ENCODE assay signal across 19 cellular contexts in the genomic region with DNA sequence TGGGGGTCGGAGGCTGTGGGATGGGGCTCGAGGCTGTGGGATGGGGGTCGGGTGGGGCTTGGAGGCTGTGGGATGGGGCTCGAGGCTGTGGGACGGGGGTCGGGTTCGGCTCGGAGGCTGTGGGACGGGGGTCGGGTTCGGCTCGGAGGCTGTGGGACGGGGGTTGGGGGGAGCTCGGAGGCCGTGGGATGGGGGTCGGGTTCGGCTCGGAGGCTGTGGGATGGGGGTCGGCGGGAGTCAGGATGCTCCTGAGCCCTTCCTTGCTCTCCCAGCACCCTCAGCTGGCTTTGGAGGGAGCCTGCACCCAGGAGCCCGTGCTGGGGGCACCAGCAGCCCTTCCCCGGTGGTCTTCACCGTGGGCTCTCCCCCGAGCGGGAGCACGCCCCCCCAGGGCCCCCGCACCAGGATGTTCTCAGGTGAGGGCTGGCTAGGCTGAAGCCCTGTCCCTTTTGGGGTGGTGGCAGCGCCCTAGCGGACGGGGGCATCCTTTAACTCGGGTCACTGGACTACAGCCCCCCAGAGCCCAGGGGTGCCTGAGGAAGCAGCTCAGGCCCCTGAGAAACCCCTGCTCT. TPM values are rescaled to one million over a fixed set of nuclear protein-coding genes. Genes with fewer than 3 reads are reported as not detected.
DNase-seq lines count a peak whose midpoint lies in the region; ATAC-seq, FAIRE-seq and TF ChIP-seq lines count a peak whose summit lies in the region.
"Had no signal": no experiment of that assay in that cellular context is flagged by ENCODE, and none has a peak within 500 bp of the region (broad histone marks: within the 10 kb centered on the region; RNA-seq: fewer than 3 reads in every experiment).

No MANE protein-coding gene starts in this region.

- no peak for TF ChIP-seq CTCF in H1 (IDR thresholded peaks at IDR 0.05; ENCODE audit: control extremely low read depth in 1 of 3, insufficient read depth in 1 of 3, low read depth in 1 of 3, low read length in 3 of 3)
- no peak for TF ChIP-seq CTCF in mesothelial cell of epicardium (IDR thresholded peaks at IDR 0.05; ENCODE audit: unreplicated experiment)

- H2BK5ac ChIP-seq in H1 (ENCODE audit: low read depth, low read length), result no peak overlapping the region

- no peak overlapping the region for H3K4me3 Mint-ChIP-seq in mesothelial cell of epicardium

- no peak for ATAC-seq in GM18502 (IDR thresholded peaks at IDR 0.05; ENCODE audit: poor library complexity, unreplicated experiment)

- FAIRE-seq in H1 (lab: Jason Lieb, UNC), result no peak

- no peak overlapping the region for H3K27ac Mint-ChIP-seq in mesothelial cell of epicardium

- H4K20me1 ChIP-seq in H1 (replicated peaks in 1 of 2; ENCODE audit: control insufficient read depth in 1 of 2, insufficient read depth in 2 of 2, low read length in 2 of 2) (peaks cover 0 to 10% of the 10 kb centered on the region in 2 experiments), Karpas-422 (ENCODE audit: insufficient read depth, low read depth, low read length) (peaks cover 42% of the 10 kb centered on the region; the same call in 1 of the 2 replicates)

- TF ChIP-seq EP300 in H1 (IDR thresholded peaks at IDR 0.05; ENCODE audit: borderline replicate concordance in 1 of 2, low read depth in 2 of 2, low read length in 2 of 2), result no peak

- H3K79me2 ChIP-seq in H1 (ENCODE audit: control insufficient read depth in 1 of 2, insufficient read depth in 2 of 2, low read length in 2 of 2) (no peaks in the 10 kb centered on the region), Karpas-422 (ENCODE audit: low read length) (no peaks in the 10 kb centered on the region)

- no peaks in the 10 kb centered on the region for H3K4me1 Mint-ChIP-seq in mesothelial cell of epicardium

- no peaks in the 10 kb centered on the region for H3K9me3 Mint-ChIP-seq in mesothelial cell of epicardium

- H3K4me2 ChIP-seq in H1 (ENCODE audit: insufficient read depth in 1 of 2, low read depth in 2 of 2, low read length in 2 of 2), result no peak overlapping the region
- no peak overlapping the region for H3K4me2 ChIP-seq in Karpas-422 (ENCODE audit: low read depth, low read length, poor library complexity, severe bottlenecking)
- H3K4me2 ChIP-seq: BLaER1 treated with 17β-estradiol and CSF1 and Interleukin-3, amounts not matched to agents 10 nM and 100 nM had no signal

- no peak overlapping the region for H3K14ac ChIP-seq in H1 (ENCODE audit: insufficient read length)

- H3K4ac ChIP-seq in H1 (replicated peaks; ENCODE audit: insufficient read length, low read depth, low read length), result no peak overlapping the region

- H4K5ac ChIP-seq in H1 (ENCODE audit: insufficient read length, low read depth, low read length), result no peak overlapping the region

- no peak overlapping the region for H3K4me3 ChIP-seq in H1 (ENCODE audit: extremely low read depth in 1 of 4, insufficient read depth in 2 of 4, low read depth in 3 of 4, low read length in 4 of 4)
- H3K4me3 ChIP-seq in Karpas-422 (ENCODE audit: low read length), result no peak overlapping the region
- H3K4me3 ChIP-seq: BLaER1 treated with 17β-estradiol and CSF1 and Interleukin-3, amounts not matched to agents 10 nM and 100 nM had no signal

- no peak overlapping the region for H3K27ac ChIP-seq in H1 (ENCODE audit: low read depth, low read length)
- no peak overlapping the region for H3K27ac ChIP-seq in Karpas-422 (ENCODE audit: low read length)
- H3K27ac ChIP-seq: 22Rv1; BLaER1 treated with 17β-estradiol and CSF1 and Interleukin-3, amounts not matched to agents 10 nM and 100 nM; RWPE1 had no signal

- no peak for TF ChIP-seq POLR2A in H1 (IDR thresholded peaks at IDR 0.05; ENCODE audit: control extremely low read depth in 1 of 2, low read depth in 2 of 2, low read length in 2 of 2)

- no peak for TF ChIP-seq RAD21 in H1 (IDR thresholded peaks at IDR 0.05 in 1 of 2, conservative IDR thresholded peaks at IDR 0.05 in 1 of 2; ENCODE audit: low read depth in 2 of 2, low read length in 2 of 2)

- no peak overlapping the region for H3K18ac ChIP-seq in H1 (ENCODE audit: extremely low read depth, low read length)

- no peaks in the 10 kb centered on the region for H3K79me1 ChIP-seq in H1 (ENCODE audit: low read depth, low read length)

- H3K27me3 ChIP-seq in H1 (replicated peaks in 1 of 4; ENCODE audit: control insufficient read depth in 3 of 4, extremely low read depth in 1 of 4, insufficient read depth in 3 of 4, low read length in 3 of 4) (no peaks in the 10 kb centered on the region), Karpas-422 (ENCODE audit: low read length) (no peaks in the 10 kb centered on the region)
- H3K27me3 ChIP-seq: BLaER1 treated with 17β-estradiol and CSF1 and Interleukin-3, amounts not matched to agents 10 nM and 100 nM had no signal

- no peaks in the 10 kb centered on the region for H3K9me2 ChIP-seq in Karpas-422 (replicated peaks; ENCODE audit: insufficient read depth, low read length)

- no peak overlapping the region for H2AFZ ChIP-seq in H1 (ENCODE audit: low read length)
- H2AFZ ChIP-seq in Karpas-422 (ENCODE audit: low read length), result no peak overlapping the region

- H3K9ac ChIP-seq in H1 (replicated peaks in 1 of 4; ENCODE audit: extremely low read depth in 1 of 4, low read depth in 3 of 4, low read length in 3 of 4), result no peak overlapping the region
- H3K9ac ChIP-seq in Karpas-422 (ENCODE audit: low read length), result no peak overlapping the region
- H3K9ac ChIP-seq: BLaER1 treated with 17β-estradiol and CSF1 and Interleukin-3, amounts not matched to agents 10 nM and 100 nM had no signal

- H3K4me1 ChIP-seq in H1 (replicated peaks in 1 of 4; ENCODE audit: control insufficient read depth in 3 of 4, insufficient read depth in 4 of 4, low read length in 3 of 4) (no peaks in the 10 kb centered on the region), Karpas-422 (ENCODE audit: low read length) (no peaks in the 10 kb centered on the region)

- no peak overlapping the region for H2AK5ac ChIP-seq in H1 (ENCODE audit: low read depth, low read length)

- H4K8ac ChIP-seq in H1 (ENCODE audit: extremely low read depth, insufficient read depth, low read length), result peak overlapping the region; percentile 35; the same call in 1 of the 2 replicates

- H2BK15ac ChIP-seq in H1 (ENCODE audit: low read length), result no peak overlapping the region

- H3K27me3 Mint-ChIP-seq in mesothelial cell of epicardium (ENCODE audit: low read depth), result no peaks in the 10 kb centered on the region

- H2BK120ac ChIP-seq in H1 (replicated peaks; ENCODE audit: low read depth, low read length), result no peak overlapping the region

- H2BK12ac ChIP-seq in H1 (ENCODE audit: low read depth, low read length), result no peak overlapping the region

- CTCF ChIA-PET in H1 (lab: Charles Lee; ENCODE audit: partially characterized antibody), result interaction anchor here (1.6 kb wide), 1 partner anchor 10 kb away, joined by 6 read pairs; no protein-coding TSS in a partner anchor

- 87% methylated on average over 6 of the region's 31 CpGs; no CpG with 5 or more reads in 1 of the 2 experiments for WGBS in H1 (ENCODE audit: extremely low coverage in 1 of 2, insufficient coverage in 1 of 2, insufficient read length in 1 of 2, insufficient replicate concordance in 2 of 2, low coverage in 1 of 2, low lambda C conversion rate in 2 of 2, missing lambda C conversion rate in 1 of 2), 2 experiments

- no peak overlapping the region for H2BK20ac ChIP-seq in H1 (ENCODE audit: low read length)

- peaks cover 4% of the 10 kb centered on the region; the same call in 1 of the 2 replicates for H3K23me2 ChIP-seq in H1 (ENCODE audit: low read depth, low read length)

- H3K36me3 ChIP-seq in H1 (ENCODE audit: control insufficient read depth in 2 of 4, insufficient read depth in 4 of 4, low read length in 3 of 4) (peaks cover 9 to 57% (median 30%) of the 10 kb centered on the region in 4 experiments), Karpas-422 (ENCODE audit: insufficient read depth, low read length) (no peaks in the 10 kb centered on the region)

- POLR2A ChIA-PET in H1 (lab: Charles Lee; ENCODE audit: partially characterized antibody), result interaction anchor here (0.9 to 4.8 kb wide), 4 partner anchors 11 to 33 kb away, joined by 3 to 33 read pairs (median 4); a partner anchor contains a TSS

- H3K56ac ChIP-seq in H1 (replicated peaks; ENCODE audit: insufficient read length, low read depth, low read length), result no peak overlapping the region

- peak; percentile 27 for DNase-seq in activated CD4-positive, alpha-beta T cell treated with anti-CD3 and anti-CD28 coated beads, Interleukin-2, amount 50 U/mL, for 1 hour
- no peak for DNase-seq in activated CD4-positive, alpha-beta T cell treated with anti-CD3 and anti-CD28 coated beads for 48 hours
- peak; percentile 51 for DNase-seq in GM19238 (ENCODE audit: insufficient read length, low spot score)
- DNase-seq in H1 (ENCODE audit: low read depth in 1 of 2, low spot score in 2 of 2), result no peak
- DNase-seq in mesothelial cell of epicardium (ENCODE audit: low spot score in 2 of 2, unreplicated experiment in 2 of 2), result peak; percentile 59 to 71
- no peak for DNase-seq in Ammon's horn (ENCODE audit: low spot score)
- no peak for DNase-seq in Karpas-422
- DNase-seq: DMS 273 treated with DMSO at 0.1 percent for 48 hours; IMR-90; NCI-H1417 treated with DMSO at 0.1 percent for 48 hours; NCI-H2029 treated with DMSO at 0.1 percent for 48 hours; NCI-H2227 treated with DMSO at 0.1 percent for 48 hours; NCI-H526; NK-92 treated with Interleukin-12 subunit alpha and Interleukin-12 subunit beta, amount 100 ng/mL, for 24 hours; OCI-M1 had no signal

- H4K91ac ChIP-seq in H1 (replicated peaks; ENCODE audit: insufficient read length, low read length), result no peak overlapping the region

- H3K9me3 ChIP-seq in H1 (ENCODE audit: insufficient read depth in 2 of 2, low read depth in 1 of 2, low read length in 1 of 2) (no peaks in the 10 kb centered on the region), Karpas-422 (ENCODE audit: low read length) (no peaks in the 10 kb centered on the region)
- H3K9me3 ChIP-seq: BLaER1 treated with 17β-estradiol and CSF1 and Interleukin-3, amounts not matched to agents 10 nM and 100 nM had no signal

- H3K23ac ChIP-seq in H1 (ENCODE audit: insufficient read length), result no peak overlapping the region

- peaks cover 3% of the 10 kb centered on the region for H3K36me3 Mint-ChIP-seq in mesothelial cell of epicardium

RNA-seq across cellular contexts. Expression of a gene that starts 11.9 kb away (rescaled TPM):
- total RNA-seq in H1 (2021; fragmentation: NEBNext Ultra II Directional; extraction: Animal tissue kit (Norgen Biotek cat#: 25700)), result 81.2 and 82.5 TPM in 2 replicates
- 48.1 and 65.7 TPM in 2 replicates for polyA plus RNA-seq in H1 (2011; rRNA removed)
- 74.1 TPM for polyA plus RNA-seq in H1 (2011; cell fraction: cytosol; rRNA removed)
- 85.2 TPM for polyA plus RNA-seq in H1 (2011; cell fraction: nucleus; rRNA removed)
- 57.7 to 80.3 TPM (median 73.5 TPM) in 4 replicates for polyA plus RNA-seq in H1 (2012, experiment 1 of 2)
- polyA plus RNA-seq in H1 (2012, experiment 2 of 2), result 51.6 TPM
- 42.1 TPM for polyA plus RNA-seq in H1 (2013, experiment 1 of 2)
- polyA plus RNA-seq in H1 (2013, experiment 2 of 2), result 42.7 TPM
- 28.4 and 37.6 TPM in 2 replicates for polyA minus RNA-seq in H1 (2011; rRNA and poly(A)+ RNA removed)
- polyA minus RNA-seq in H1 (2011; cell fraction: cytosol; rRNA and poly(A)+ RNA removed), result 50.9 TPM
- polyA minus RNA-seq in H1 (2011; cell fraction: nucleus; rRNA and poly(A)+ RNA removed), result 40.6 TPM
- total RNA-seq in mesothelial cell of epicardium, result 25.5 to 28.2 TPM (median 27.4 TPM) in 3 replicates
- total RNA-seq in Karpas-422 (2014; rRNA removed; shearing (Covaris generic); ENCODE audit: low replicate concordance), result 11.9 and 32.3 TPM in 2 replicates

RNA-seq across cellular contexts. Expression of a gene that starts 22.8 kb away (rescaled TPM):
- total RNA-seq in H1 (2021; fragmentation: NEBNext Ultra II Directional; extraction: Animal tissue kit (Norgen Biotek cat#: 25700)), result 44.1 and 48.5 TPM in 2 replicates
- 13.0 and 26.4 TPM in 2 replicates for polyA plus RNA-seq in H1 (2011; rRNA removed)
- 11.9 TPM for polyA plus RNA-seq in H1 (2011; cell fraction: cytosol; rRNA removed)
- 127 TPM for polyA plus RNA-seq in H1 (2011; cell fraction: nucleus; rRNA removed)
- 26.7 to 43.8 TPM (median 39.0 TPM) in 4 replicates for polyA plus RNA-seq in H1 (2012, experiment 1 of 2)
- 26.9 TPM for polyA plus RNA-seq in H1 (2012, experiment 2 of 2)
- 23.4 TPM for polyA plus RNA-seq in H1 (2013, experiment 1 of 2)
- 23.0 TPM for polyA plus RNA-seq in H1 (2013, experiment 2 of 2)
- 12.9 and 16.5 TPM in 2 replicates for polyA minus RNA-seq in H1 (2011; rRNA and poly(A)+ RNA removed)
- polyA minus RNA-seq in H1 (2011; cell fraction: cytosol; rRNA and poly(A)+ RNA removed), result 29.4 TPM
- polyA minus RNA-seq in H1 (2011; cell fraction: nucleus; rRNA and poly(A)+ RNA removed), result 42.7 TPM
- total RNA-seq in mesothelial cell of epicardium, result 88.8 to 104 TPM (median 93.0 TPM) in 3 replicates
- 2.8 and 6.9 TPM in 2 replicates for total RNA-seq in Karpas-422 (2014; rRNA removed; shearing (Covaris generic); ENCODE audit: low replicate concordance)

RNA-seq across cellular contexts. Expression of a gene that starts 32.5 kb away (rescaled TPM):
- 69.6 and 69.7 TPM in 2 replicates for total RNA-seq in H1 (2021; fragmentation: NEBNext Ultra II Directional; extraction: Animal tissue kit (Norgen Biotek cat#: 25700))
- polyA plus RNA-seq in H1 (2011; rRNA removed), result 13.1 and 16.2 TPM in 2 replicates
- polyA plus RNA-seq in H1 (2011; cell fraction: cytosol; rRNA removed), result 9.9 TPM
- 43.9 TPM for polyA plus RNA-seq in H1 (2011; cell fraction: nucleus; rRNA removed)
- 41.3 to 47.5 TPM (median 44.4 TPM) in 4 replicates for polyA plus RNA-seq in H1 (2012, experiment 1 of 2)
- 14.9 TPM for polyA plus RNA-seq in H1 (2012, experiment 2 of 2)
- 29.6 TPM for polyA plus RNA-seq in H1 (2013, experiment 1 of 2)
- 24.5 TPM for polyA plus RNA-seq in H1 (2013, experiment 2 of 2)
- polyA minus RNA-seq in H1 (2011; rRNA and poly(A)+ RNA removed), result 22.0 and 23.0 TPM in 2 replicates
- polyA minus RNA-seq in H1 (2011; cell fraction: cytosol; rRNA and poly(A)+ RNA removed), result 27.4 TPM
- polyA minus RNA-seq in H1 (2011; cell fraction: nucleus; rRNA and poly(A)+ RNA removed), result 33.5 TPM
- 74.0 to 77.9 TPM (median 75.3 TPM) in 3 replicates for total RNA-seq in mesothelial cell of epicardium
- 13.7 and 16.8 TPM in 2 replicates for total RNA-seq in Karpas-422 (2014; rRNA removed; shearing (Covaris generic); ENCODE audit: low replicate concordance)

Comparison
In these comparisons a context has a peak if more than half of its experiments do, and no peak if none do; other contexts are left out.
1. DNase-seq: peak in activated CD4-positive, alpha-beta T cell treated with anti-CD3 and anti-CD28 coated beads, Interleukin-2, amount 50 U/mL, for 1 hour (single experiment), GM19238 (single experiment) and mesothelial cell of epicardium (2 of 2); none in activated CD4-positive, alpha-beta T cell treated with anti-CD3 and anti-CD28 coated beads for 48 hours (single experiment), H1 (0 of 2), Ammon's horn (single experiment) and Karpas-422 (single experiment).